12 cellular contexts compared by ENCODE assay signal in genomic region chr20:44896583-44896982, GRCh38. TPM values are rescaled to one million over a fixed set of nuclear protein-coding genes. Genes with fewer than 3 reads are reported as not detected.
DNase-seq lines count a peak whose midpoint lies in the region; ATAC-seq and TF ChIP-seq lines count a peak whose summit lies in the region.
"Had no signal": no experiment of that assay in that cellular context is flagged by ENCODE, and none has a peak within 500 bp of the region (broad histone marks: within the 10 kb centered on the region; RNA-seq: fewer than 3 reads in every experiment).

No MANE protein-coding gene starts in this region.

- peak in 1 of 2 donors; percentile 32 for ATAC-seq in naive B cell (ENCODE audit: low read depth in 2 of 2)
- ATAC-seq: GM23338; stimulated activated naive CD8-positive, alpha-beta T cell treated with anti-CD3 and anti-CD28 coated beads, Interleukin-15, amount 100 ng/mL, for 72 hours had no signal

- DNase-seq in CD1c-positive myeloid dendritic cell (ENCODE audit: extremely low spot score) (peak; percentile 78), Kasumi-1 (lab: John Stamatoyannopoulos, UW) (peak; percentile 69 to 75), adrenal gland (no peak), naive B cell (no peak), GM13976 (ENCODE audit: low spot score) (no peak), NCI-H2081 treated with DMSO at 0.1 percent for 48 hours (lab: John Stamatoyannopoulos, UW) (no peak), SW 1271 (lab: John Stamatoyannopoulos, UW) (no peak), NCI-H187 (lab: John Stamatoyannopoulos, UW) (no peak)
- DNase-seq: activated CD4-positive, alpha-beta T cell treated with anti-CD3 and anti-CD28 coated beads, Interleukin-2, amount 10 ng/mL, durations not matched to agents 7 days and 5 days; stimulated activated CD4-positive, alpha-beta T cell treated with anti-CD3 and anti-CD28 coated beads, Interleukin-15, amount 100 ng/mL, for 24 hours; stimulated activated naive CD8-positive, alpha-beta T cell treated with anti-CD3 and anti-CD28 coated beads, Interleukin-15, amount 100 ng/mL, for 72 hours had no signal

- no peaks in the 10 kb centered on the region for H3K27me3 Mint-ChIP-seq in naive B cell
- H3K27me3 Mint-ChIP-seq: activated CD4-positive, alpha-beta T cell treated with anti-CD3 and anti-CD28 coated beads, Interleukin-2, amount 10 ng/mL, durations not matched to agents 7 days and 5 days; stimulated activated naive CD8-positive, alpha-beta T cell treated with anti-CD3 and anti-CD28 coated beads, Interleukin-15, amount 100 ng/mL, for 72 hours had no signal

- TF ChIP-seq POLR2A in adrenal gland (IDR thresholded peaks at IDR 0.05): no peak

- H3K9me3 ChIP-seq in adrenal gland (replicated peaks in 1 of 3): no peaks in the 10 kb centered on the region

- H3K27ac Mint-ChIP-seq in naive B cell: peak overlapping the region in 4 of 6 donors; percentile 11 to 58 (median 28)
- H3K27ac Mint-ChIP-seq: GM23338; stimulated activated naive CD8-positive, alpha-beta T cell treated with anti-CD3 and anti-CD28 coated beads, Interleukin-15, amount 100 ng/mL, for 72 hours had no signal

- peaks cover 55 to 82% (median 62%) of the 10 kb centered on the region in 3 donors for H3K4me1 Mint-ChIP-seq in naive B cell

- peaks cover 0 to 2% of the 10 kb centered on the region in 2 donors for H3K36me3 ChIP-seq in adrenal gland (replicated peaks in 1 of 2)

- no peaks in the 10 kb centered on the region for H3K9me3 Mint-ChIP-seq in naive B cell
- H3K9me3 Mint-ChIP-seq: GM23338; stimulated activated naive CD8-positive, alpha-beta T cell treated with anti-CD3 and anti-CD28 coated beads, Interleukin-15, amount 100 ng/mL, for 72 hours had no signal

- peak overlapping the region in 3 of 5 donors; percentile 15 to 38 (median 16) for H3K27ac ChIP-seq in adrenal gland

- peak overlapping the region in 4 of 8 donors; percentile 23 to 84 (median 42) for H3K4me3 Mint-ChIP-seq in naive B cell
- H3K4me3 Mint-ChIP-seq: activated CD4-positive, alpha-beta T cell treated with anti-CD3 and anti-CD28 coated beads, Interleukin-2, amount 10 ng/mL, durations not matched to agents 7 days and 5 days; GM23338 had no signal

- in situ Hi-C loops in GM13976 (cut with MboI; ENCODE audit: low sequenced_read_pairs, unreplicated experiment): no loop called here

- TF ChIP-seq CTCF in adrenal gland (IDR thresholded peaks at IDR 0.05) (no peak), GM13976 (IDR thresholded peaks at IDR 0.05; ENCODE audit: borderline replicate concordance, control extremely low read depth, extremely low read depth, insufficient read depth, missing control alignments) (no peak)

- H3K27me3 ChIP-seq in adrenal gland: no peaks in the 10 kb centered on the region

- H3K36me3 Mint-ChIP-seq in naive B cell: peaks cover 8 to 16% of the 10 kb centered on the region in 2 donors

- H3K4me1 ChIP-seq in adrenal gland (replicated peaks in 1 of 2): peaks cover 20 to 73% of the 10 kb centered on the region in 2 donors

- no peak overlapping the region for H3K4me3 ChIP-seq in adrenal gland
- H3K4me3 ChIP-seq: GM23338 had no signal

- WGBS in adrenal gland, 4 donors: 63 to 69% (median 67%) methylated on average over 1 of the region's 1 CpG

- intact Hi-C loops in adrenal gland (cut with DNase I): no loop called here

RNA-seq across cellular contexts. Expression of gene YWHAB, which starts 11.1 kb away (rescaled TPM):
- 100 to 1,000 TPM; 109 to 207 (median 152) TPM for total RNA-seq in adrenal gland
- 100 to 1,000 TPM in 1 of 3 donors, 10 to 100 TPM in 2; 53.1 to 293 (median 74.4) TPM for polyA plus RNA-seq in adrenal gland
- polyA plus RNA-seq in naive B cell (ENCODE audit: low read depth in 6 of 6): 100 to 1,000 TPM; 414 to 531 (median 498) TPM

RNA-seq across cellular contexts. Expression of gene PABPC1L, which starts 13.3 kb away (rescaled TPM):
- 10 to 100 TPM in 5 of 8 donors, 1 to 10 TPM in 3; 2.8 to 31.2 (median 13.1) TPM for total RNA-seq in adrenal gland
- 10 to 100 TPM in 2 of 3 donors, 1 to 10 TPM in 1; 3.9 to 90.3 (median 69.5) TPM for polyA plus RNA-seq in adrenal gland
- polyA plus RNA-seq in naive B cell (ENCODE audit: low read depth in 6 of 6): 1 to 10 TPM in 3 of 6 donors, under 1 TPM in 2, not detected in 1; 0.75 to 5.2 (median 1.3) TPM

Comparison
In these comparisons a context has a peak if more than half of its experiments do, and no peak if none do; other contexts are left out.
1. DNase-seq: peak in CD1c-positive myeloid dendritic cell (single experiment) and Kasumi-1 (2 of 2); none in adrenal gland (0 of 7), naive B cell (single experiment), GM13976 (single experiment), NCI-H2081 treated with DMSO at 0.1 percent for 48 hours (single experiment), SW 1271 (0 of 2) and NCI-H187 (0 of 2).